17 cellular contexts compared by ENCODE assay signal in genomic region chr4:84977409-84977808, GRCh38.
"Had no signal": no experiment of that assay in that cellular context is flagged by ENCODE, and none has a peak within 500 bp of the region (broad histone marks: within the 10 kb centered on the region; RNA-seq: fewer than 3 reads in every experiment).

No MANE protein-coding gene starts in this region.

- H3K4me1 ChIP-seq: foreskin keratinocyte, lower lobe of right lung, tibial artery had no signal

- H3K27ac Mint-ChIP-seq: activated CD4-positive, alpha-beta memory T cell treated with anti-CD3 and anti-CD28 coated beads for 36 hours; activated CD4-positive, alpha-beta T cell treated with anti-CD3 and anti-CD28 coated beads for 36 hours; activated CD8-positive, alpha-beta memory T cell treated with anti-CD3 and anti-CD28 coated beads, Interleukin-2, amount 10 ng/mL, durations not matched to agents 7 days and 5 days; activated naive CD8-positive, alpha-beta T cell treated with anti-CD3 and anti-CD28 coated beads for 36 hours; effector memory CD8-positive, alpha-beta T cell; natural killer cell; WTC11 had no signal

- H3K4me3 Mint-ChIP-seq: activated CD4-positive, alpha-beta memory T cell treated with anti-CD3 and anti-CD28 coated beads for 36 hours; activated CD4-positive, alpha-beta T cell treated with anti-CD3 and anti-CD28 coated beads for 36 hours; activated CD8-positive, alpha-beta memory T cell treated with anti-CD3 and anti-CD28 coated beads, Interleukin-2, amount 10 ng/mL, durations not matched to agents 7 days and 5 days; activated naive CD8-positive, alpha-beta T cell treated with anti-CD3 and anti-CD28 coated beads for 36 hours; effector memory CD8-positive, alpha-beta T cell; natural killer cell; WTC11 had no signal

- H3K27me3 Mint-ChIP-seq: activated CD4-positive, alpha-beta memory T cell treated with anti-CD3 and anti-CD28 coated beads for 36 hours; activated CD8-positive, alpha-beta memory T cell treated with anti-CD3 and anti-CD28 coated beads, Interleukin-2, amount 10 ng/mL, durations not matched to agents 7 days and 5 days; activated naive CD8-positive, alpha-beta T cell treated with anti-CD3 and anti-CD28 coated beads for 36 hours; effector memory CD8-positive, alpha-beta T cell had no signal

- H3K27ac ChIP-seq: foreskin keratinocyte, lower lobe of right lung, tibial artery had no signal

- H3K4me1 Mint-ChIP-seq: activated CD4-positive, alpha-beta T cell treated with anti-CD3 and anti-CD28 coated beads for 36 hours; activated CD8-positive, alpha-beta memory T cell treated with anti-CD3 and anti-CD28 coated beads, Interleukin-2, amount 10 ng/mL, durations not matched to agents 7 days and 5 days; activated naive CD8-positive, alpha-beta T cell treated with anti-CD3 and anti-CD28 coated beads for 36 hours; natural killer cell; WTC11 had no signal

- DNase-seq: activated CD4-positive, alpha-beta memory T cell treated with anti-CD3 and anti-CD28 coated beads for 36 hours; activated CD4-positive, alpha-beta T cell treated with anti-CD3 and anti-CD28 coated beads for 36 hours; activated CD8-positive, alpha-beta memory T cell treated with anti-CD3 and anti-CD28 coated beads, Interleukin-2, amount 10 ng/mL, durations not matched to agents 7 days and 5 days; activated naive CD8-positive, alpha-beta T cell treated with anti-CD3 and anti-CD28 coated beads for 36 hours; amniotic stem cell; effector memory CD8-positive, alpha-beta T cell; foreskin keratinocyte; hippocampal formation; left colon; lower lobe of right lung; natural killer cell; posterior cingulate gyrus; retina; stimulated activated CD8-positive, alpha-beta memory T cell treated with anti-CD3 and anti-CD28 coated beads, Interleukin-4, amount 100 ng/mL, for 48 hours; stimulated activated naive CD4-positive, alpha-beta T cell; tibial artery had no signal

- H3K36me3 ChIP-seq: lower lobe of right lung, tibial artery had no signal

- ATAC-seq: activated CD4-positive, alpha-beta T cell treated with anti-CD3 and anti-CD28 coated beads for 36 hours; activated CD8-positive, alpha-beta memory T cell treated with anti-CD3 and anti-CD28 coated beads, Interleukin-2, amount 10 ng/mL, durations not matched to agents 7 days and 5 days; effector memory CD8-positive, alpha-beta T cell; foreskin keratinocyte; left colon; lower lobe of right lung; natural killer cell; WTC11 had no signal

- H3K36me3 Mint-ChIP-seq: activated CD4-positive, alpha-beta memory T cell treated with anti-CD3 and anti-CD28 coated beads for 36 hours; activated CD8-positive, alpha-beta memory T cell treated with anti-CD3 and anti-CD28 coated beads, Interleukin-2, amount 10 ng/mL, durations not matched to agents 7 days and 5 days; activated naive CD8-positive, alpha-beta T cell treated with anti-CD3 and anti-CD28 coated beads for 36 hours; natural killer cell; WTC11 had no signal

- H3K4me3 ChIP-seq: lower lobe of right lung, tibial artery had no signal

- H3K9me3 Mint-ChIP-seq: activated CD4-positive, alpha-beta memory T cell treated with anti-CD3 and anti-CD28 coated beads for 36 hours; activated naive CD8-positive, alpha-beta T cell treated with anti-CD3 and anti-CD28 coated beads for 36 hours had no signal

- H3K27me3 ChIP-seq: foreskin keratinocyte, tibial artery had no signal
